ENCODE assay signal across 8 cellular contexts in the genomic region with DNA sequence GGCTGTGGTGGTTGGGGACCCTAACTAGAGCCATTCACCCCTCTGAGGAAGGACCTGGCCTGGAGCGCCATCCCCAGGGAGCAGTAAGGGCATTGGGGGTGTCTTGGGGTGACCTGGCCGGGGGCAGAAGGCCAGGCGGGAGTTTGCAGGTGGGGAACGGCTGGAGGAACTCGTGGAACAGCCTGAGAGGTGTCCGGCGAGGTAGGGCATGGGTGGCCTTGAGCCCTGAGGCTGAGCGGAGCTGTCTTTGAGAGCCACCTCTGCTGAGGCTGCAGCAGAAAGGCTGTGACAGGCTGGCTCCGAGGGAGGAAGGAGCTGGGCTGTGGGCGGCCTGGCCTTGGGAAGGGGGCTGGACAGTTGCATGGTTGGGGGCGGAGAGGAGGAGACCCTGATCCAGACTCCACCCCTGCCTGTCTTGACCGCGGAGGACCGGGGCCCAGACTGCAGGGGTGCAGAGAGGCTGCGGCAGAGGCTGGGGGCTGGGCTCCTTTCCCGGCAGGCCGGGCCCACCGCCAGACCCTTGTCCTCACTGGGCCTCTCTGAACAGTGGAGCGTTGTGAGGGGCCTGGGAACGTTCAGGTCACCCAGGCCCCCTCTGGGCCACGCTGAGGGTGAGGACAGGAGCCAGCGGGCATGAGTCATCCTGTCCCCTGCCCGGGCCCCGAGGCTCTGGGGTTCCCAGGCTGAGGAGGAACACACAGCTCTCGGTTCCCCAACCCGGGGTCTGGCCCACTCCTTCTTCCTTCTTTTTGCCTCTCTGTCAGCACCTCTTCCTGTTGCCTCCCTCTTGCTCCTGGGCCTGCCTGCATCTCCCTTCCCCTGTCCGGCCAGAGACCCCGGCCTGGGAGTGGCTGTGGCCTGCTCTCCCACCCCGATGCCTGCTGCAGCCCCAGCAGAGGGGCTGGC. TPM values are rescaled to one million over a fixed set of nuclear protein-coding genes. Genes with fewer than 3 reads are reported as not detected.
DNase-seq lines count a peak whose midpoint lies in the region; ATAC-seq and TF ChIP-seq lines count a peak whose summit lies in the region.

No MANE protein-coding gene starts in this region.

- H3K27me3 ChIP-seq in HUES64 (ENCODE audit: insufficient read depth, low read length): no peaks in the 10 kb centered on the region
- no peaks in the 10 kb centered on the region for H3K27me3 ChIP-seq in left ventricle myocardium inferior (ENCODE audit: low read depth)

- DNase-seq in activated CD4-positive, alpha-beta T cell treated with anti-CD3 and anti-CD28 coated beads, Interleukin-2, amount 10 ng/mL, durations not matched to agents 24 days and 14 days: peak; percentile 67
- no peak for DNase-seq in activated CD4-positive, alpha-beta T cell treated with anti-CD3 and anti-CD28 coated beads for 4 hours
- DNase-seq in activated naive CD8-positive, alpha-beta T cell treated with anti-CD3 and anti-CD28 coated beads, Interleukin-2, amount 10 ng/mL, durations not matched to agents 7 days and 5 days: peak; percentile 45
- DNase-seq in left ventricle myocardium inferior (peak; percentile 90), putamen (ENCODE audit: low spot score) (peak; percentile 82), cerebellum (ENCODE audit: low spot score) (no peak), GOT3 (lab: John Stamatoyannopoulos, UW) (no peak)

- H3K4me1 ChIP-seq in HUES64 (ENCODE audit: insufficient read depth, low read length): peaks cover 12% of the 10 kb centered on the region
- H3K4me1 ChIP-seq in left ventricle myocardium inferior: peaks cover 98% of the 10 kb centered on the region

- TF ChIP-seq CTCF in left ventricle myocardium inferior (IDR thresholded peaks at IDR 0.05; ENCODE audit: borderline replicate concordance): no peak

- peak overlapping the region; percentile 73 for H3K27ac Mint-ChIP-seq in activated CD4-positive, alpha-beta T cell treated with anti-CD3 and anti-CD28 coated beads, Interleukin-2, amount 10 ng/mL, durations not matched to agents 24 days and 14 days
- H3K27ac Mint-ChIP-seq in activated naive CD8-positive, alpha-beta T cell treated with anti-CD3 and anti-CD28 coated beads, Interleukin-2, amount 10 ng/mL, durations not matched to agents 7 days and 5 days: peak overlapping the region; percentile 78

- H3K9me3 ChIP-seq in HUES64 (ENCODE audit: insufficient read depth, low read depth, low read length) (no peaks in the 10 kb centered on the region), left ventricle myocardium inferior (replicated peaks) (no peaks in the 10 kb centered on the region)

- 36% methylated on average over 29 of the region's 29 CpGs for WGBS in HUES64

- H3K4me3 ChIP-seq in HUES64 (ENCODE audit: low read length): no peak overlapping the region; the same call in 1 of the 2 replicates
- H3K4me3 ChIP-seq in left ventricle myocardium inferior: peak overlapping the region; percentile 55

- no peaks in the 10 kb centered on the region for H3K27me3 Mint-ChIP-seq in activated CD4-positive, alpha-beta T cell treated with anti-CD3 and anti-CD28 coated beads, Interleukin-2, amount 10 ng/mL, durations not matched to agents 24 days and 14 days
- H3K27me3 Mint-ChIP-seq in activated naive CD8-positive, alpha-beta T cell treated with anti-CD3 and anti-CD28 coated beads, Interleukin-2, amount 10 ng/mL, durations not matched to agents 7 days and 5 days: no peaks in the 10 kb centered on the region

- H3K4me1 Mint-ChIP-seq in activated CD4-positive, alpha-beta T cell treated with anti-CD3 and anti-CD28 coated beads, Interleukin-2, amount 10 ng/mL, durations not matched to agents 24 days and 14 days: peaks cover 47% of the 10 kb centered on the region
- peaks cover 31% of the 10 kb centered on the region for H3K4me1 Mint-ChIP-seq in activated naive CD8-positive, alpha-beta T cell treated with anti-CD3 and anti-CD28 coated beads, Interleukin-2, amount 10 ng/mL, durations not matched to agents 7 days and 5 days

- peak overlapping the region; percentile 87 for H3K4me3 Mint-ChIP-seq in activated CD4-positive, alpha-beta T cell treated with anti-CD3 and anti-CD28 coated beads, Interleukin-2, amount 10 ng/mL, durations not matched to agents 24 days and 14 days
- peak overlapping the region; percentile 95 for H3K4me3 Mint-ChIP-seq in activated naive CD8-positive, alpha-beta T cell treated with anti-CD3 and anti-CD28 coated beads, Interleukin-2, amount 10 ng/mL, durations not matched to agents 7 days and 5 days

- intact Hi-C loops in activated CD4-positive, alpha-beta T cell treated with anti-CD3 and anti-CD28 coated beads, Interleukin-2, amount 10 ng/mL, durations not matched to agents 24 days and 14 days (cut with micrococcal nuclease): loop anchor here (1.0 kb wide), 1 partner anchor 11 kb away; no protein-coding TSS in a partner anchor
- intact Hi-C loops in left ventricle myocardium inferior (cut with micrococcal nuclease): no loop called here

- no peaks in the 10 kb centered on the region for H3K9me3 Mint-ChIP-seq in activated CD4-positive, alpha-beta T cell treated with anti-CD3 and anti-CD28 coated beads, Interleukin-2, amount 10 ng/mL, durations not matched to agents 24 days and 14 days
- no peaks in the 10 kb centered on the region for H3K9me3 Mint-ChIP-seq in activated naive CD8-positive, alpha-beta T cell treated with anti-CD3 and anti-CD28 coated beads, Interleukin-2, amount 10 ng/mL, durations not matched to agents 7 days and 5 days

- peak overlapping the region; percentile 48 for H3K9ac ChIP-seq in HUES64 (ENCODE audit: low read depth, low read length)

- POLR2A ChIA-PET in activated naive CD8-positive, alpha-beta T cell treated with anti-CD3 and anti-CD28 coated beads, Interleukin-2, amount 10 ng/mL, durations not matched to agents 7 days and 5 days (lab: Charles Lee): interaction anchor here (0.6 to 6.2 kb wide), 3 partner anchors 12 to 61 kb away, joined by 3 to 60 read pairs (median 7); no protein-coding TSS in a partner anchor

- H3K36me3 Mint-ChIP-seq in activated CD4-positive, alpha-beta T cell treated with anti-CD3 and anti-CD28 coated beads, Interleukin-2, amount 10 ng/mL, durations not matched to agents 24 days and 14 days (ENCODE audit: low read depth): peaks cover 8% of the 10 kb centered on the region
- no peaks in the 10 kb centered on the region for H3K36me3 Mint-ChIP-seq in activated naive CD8-positive, alpha-beta T cell treated with anti-CD3 and anti-CD28 coated beads, Interleukin-2, amount 10 ng/mL, durations not matched to agents 7 days and 5 days

- H3K36me3 ChIP-seq in HUES64 (ENCODE audit: insufficient read depth, low read length): no peaks in the 10 kb centered on the region
- no peaks in the 10 kb centered on the region for H3K36me3 ChIP-seq in left ventricle myocardium inferior

- H3K27ac ChIP-seq in HUES64 (ENCODE audit: low read depth, low read length) (peak overlapping the region; percentile 64), left ventricle myocardium inferior (replicated peaks) (peak overlapping the region; percentile 94)

- peak; percentile 25 for ATAC-seq in activated naive CD8-positive, alpha-beta T cell treated with anti-CD3 and anti-CD28 coated beads, Interleukin-2, amount 10 ng/mL, durations not matched to agents 7 days and 5 days (ENCODE audit: low read depth)

RNA-seq across cellular contexts. Expression of a gene that starts 8.1 kb away (rescaled TPM):
- total RNA-seq in activated CD4-positive, alpha-beta T cell treated with anti-CD3 and anti-CD28 coated beads, Interleukin-2, amount 10 ng/mL, durations not matched to agents 24 days and 14 days: 83.9 and 88.5 TPM in 2 replicates
- 11.2 TPM for polyA plus RNA-seq in HUES64 (2013, experiment 1 of 2)
- polyA plus RNA-seq in HUES64 (2013, experiment 2 of 2): 14.6 TPM
- total RNA-seq in activated naive CD8-positive, alpha-beta T cell treated with anti-CD3 and anti-CD28 coated beads, Interleukin-2, amount 10 ng/mL, durations not matched to agents 7 days and 5 days: 10 to 100 TPM; 82.6 to 83.7 TPM
- total RNA-seq in left ventricle myocardium inferior (24.7 TPM), cerebellum (31.2 TPM)

RNA-seq across cellular contexts. Expression of a gene that starts 42.7 kb away (rescaled TPM):
- total RNA-seq in activated CD4-positive, alpha-beta T cell treated with anti-CD3 and anti-CD28 coated beads, Interleukin-2, amount 10 ng/mL, durations not matched to agents 24 days and 14 days: 187 and 198 TPM in 2 replicates
- 141 TPM for polyA plus RNA-seq in HUES64 (2013, experiment 1 of 2)
- polyA plus RNA-seq in HUES64 (2013, experiment 2 of 2): 132 TPM
- 100 to 1,000 TPM; 261 to 276 TPM for total RNA-seq in activated naive CD8-positive, alpha-beta T cell treated with anti-CD3 and anti-CD28 coated beads, Interleukin-2, amount 10 ng/mL, durations not matched to agents 7 days and 5 days
- 212 TPM for total RNA-seq in left ventricle myocardium inferior
- 201 TPM for total RNA-seq in cerebellum

RNA-seq across cellular contexts. Expression of a gene that starts 44.8 kb away (rescaled TPM):
- 98.7 and 99.6 TPM in 2 replicates for total RNA-seq in activated CD4-positive, alpha-beta T cell treated with anti-CD3 and anti-CD28 coated beads, Interleukin-2, amount 10 ng/mL, durations not matched to agents 24 days and 14 days
- polyA plus RNA-seq in HUES64 (2013, experiment 1 of 2): 27.5 TPM
- 26.4 TPM for polyA plus RNA-seq in HUES64 (2013, experiment 2 of 2)
- 10 to 100 TPM; 47.0 to 50.0 TPM for total RNA-seq in activated naive CD8-positive, alpha-beta T cell treated with anti-CD3 and anti-CD28 coated beads, Interleukin-2, amount 10 ng/mL, durations not matched to agents 7 days and 5 days
- total RNA-seq in left ventricle myocardium inferior (19.4 TPM), cerebellum (6.8 TPM)

Comparison
In these comparisons a context has a peak if more than half of its experiments do, and no peak if none do; other contexts are left out.
1. DNase-seq: peak in activated CD4-positive, alpha-beta T cell treated with anti-CD3 and anti-CD28 coated beads, Interleukin-2, amount 10 ng/mL, durations not matched to agents 24 days and 14 days (single experiment), activated naive CD8-positive, alpha-beta T cell treated with anti-CD3 and anti-CD28 coated beads, Interleukin-2, amount 10 ng/mL, durations not matched to agents 7 days and 5 days (single experiment), left ventricle myocardium inferior (single experiment) and putamen (single experiment); none in activated CD4-positive, alpha-beta T cell treated with anti-CD3 and anti-CD28 coated beads for 4 hours (0 of 2), cerebellum (single experiment) and GOT3 (single experiment).